8 cellular contexts compared by ENCODE assay signal in genomic region chr3:4751057-4752051, GRCh38.
DNase-seq lines count a peak whose midpoint lies in the region; ATAC-seq and TF ChIP-seq lines count a peak whose summit lies in the region.

No MANE protein-coding gene starts in this region.

- H3K4me1 Mint-ChIP-seq in activated CD4-positive, alpha-beta T cell treated with anti-CD3 and anti-CD28 coated beads for 36 hours, result peaks cover 42% of the 10 kb centered on the region
- H3K4me1 Mint-ChIP-seq in activated B cell treated with CpG ODN at 0.5 μM for 24 hours, result peaks cover 32% of the 10 kb centered on the region

- no peak for TF ChIP-seq CTCF in activated B cell treated with CpG ODN at 0.5 μM for 24 hours (IDR thresholded peaks at IDR 0.05)

- peaks cover 22% of the 10 kb centered on the region for H3K36me3 Mint-ChIP-seq in activated CD4-positive, alpha-beta T cell treated with anti-CD3 and anti-CD28 coated beads for 36 hours (ENCODE audit: low read depth)
- H3K36me3 Mint-ChIP-seq in activated B cell treated with CpG ODN at 0.5 μM for 24 hours (ENCODE audit: low read depth), result peaks cover 87% of the 10 kb centered on the region

- CTCF ChIA-PET in activated CD4-positive, alpha-beta T cell treated with anti-CD3 and anti-CD28 coated beads for 36 hours (lab: Charles Lee), result interaction anchor here (0.7 to 1.7 kb wide), 4 partner anchors 10 to 231 kb away, joined by 3 to 5 read pairs (median 3); no protein-coding TSS in a partner anchor
- CTCF ChIA-PET in activated B cell treated with CpG ODN at 0.5 μM for 24 hours (lab: Charles Lee), result interaction anchor here (1.0 to 4.4 kb wide), 4 partner anchors 39 to 307 kb away, joined by 3 to 14 read pairs (median 6); no protein-coding TSS in a partner anchor

- H3K27me3 Mint-ChIP-seq in activated CD4-positive, alpha-beta T cell treated with anti-CD3 and anti-CD28 coated beads for 36 hours, result no peaks in the 10 kb centered on the region
- H3K27me3 Mint-ChIP-seq in activated B cell treated with CpG ODN at 0.5 μM for 24 hours, result no peaks in the 10 kb centered on the region

- intact Hi-C loops in activated CD4-positive, alpha-beta T cell treated with anti-CD3 and anti-CD28 coated beads for 36 hours (cut with DNase I, micrococcal nuclease), result no loop called here
- intact Hi-C loops in activated B cell treated with CpG ODN at 0.5 μM for 24 hours (cut with micrococcal nuclease), result no loop called here

- H3K27ac Mint-ChIP-seq in activated CD4-positive, alpha-beta T cell treated with anti-CD3 and anti-CD28 coated beads for 36 hours, result peak overlapping the region; percentile 82
- H3K27ac Mint-ChIP-seq in activated B cell treated with CpG ODN at 0.5 μM for 24 hours, result peak overlapping the region; percentile 80

- DNase-seq in activated CD4-positive, alpha-beta T cell treated with anti-CD3 and anti-CD28 coated beads for 36 hours, result no peak
- DNase-seq in activated CD4-positive, alpha-beta T cell treated with anti-CD3 and anti-CD28 coated beads for 1 hour, result no peak
- DNase-seq in activated B cell treated with CpG ODN at 0.5 μM for 24 hours, result no peak
- peak; percentile 61 for DNase-seq in glomerular endothelial cell (ENCODE audit: extremely low read depth, low read depth, low spot score)
- peak; percentile 99 for DNase-seq in renal cortical epithelial cell (ENCODE audit: low read depth)

- no peaks in the 10 kb centered on the region for H3K9me3 Mint-ChIP-seq in activated CD4-positive, alpha-beta T cell treated with anti-CD3 and anti-CD28 coated beads for 36 hours (ENCODE audit: low read depth)
- no peaks in the 10 kb centered on the region for H3K9me3 Mint-ChIP-seq in activated B cell treated with CpG ODN at 0.5 μM for 24 hours

- POLR2A ChIA-PET in activated CD4-positive, alpha-beta T cell treated with anti-CD3 and anti-CD28 coated beads for 36 hours (lab: Charles Lee), result interaction anchor here (1.0 kb wide), 1 partner anchor 10 kb away, joined by 3 read pairs; no protein-coding TSS in a partner anchor
- POLR2A ChIA-PET in activated B cell treated with CpG ODN at 0.5 μM for 24 hours (lab: Charles Lee), result interaction anchor here (1.2 kb wide), 1 partner anchor 260 kb away, joined by 3 read pairs; no protein-coding TSS in a partner anchor

- H3K4me3 Mint-ChIP-seq in activated CD4-positive, alpha-beta T cell treated with anti-CD3 and anti-CD28 coated beads for 36 hours, result peak overlapping the region; percentile 40
- peak overlapping the region; percentile 12 for H3K4me3 Mint-ChIP-seq in activated B cell treated with CpG ODN at 0.5 μM for 24 hours

- peak; percentile 50 for ATAC-seq in activated CD4-positive, alpha-beta T cell treated with anti-CD3 and anti-CD28 coated beads for 36 hours
- no peak for ATAC-seq in activated B cell treated with CpG ODN at 0.5 μM for 24 hours (ENCODE audit: low read depth)
- no peak for ATAC-seq in HG03175 (IDR thresholded peaks at IDR 0.05; ENCODE audit: unreplicated experiment)
- ATAC-seq in GM18909 (IDR thresholded peaks at IDR 0.05; ENCODE audit: poor library complexity, unreplicated experiment), result no peak
- ATAC-seq in GM21447 (IDR thresholded peaks at IDR 0.05; ENCODE audit: unreplicated experiment), result no peak

Comparison
In these comparisons a context has a peak if more than half of its experiments do, and no peak if none do; other contexts are left out.
1. DNase-seq: peak in glomerular endothelial cell (single experiment) and renal cortical epithelial cell (single experiment); none in activated CD4-positive, alpha-beta T cell treated with anti-CD3 and anti-CD28 coated beads for 36 hours (single experiment), activated CD4-positive, alpha-beta T cell treated with anti-CD3 and anti-CD28 coated beads for 1 hour (single experiment) and activated B cell treated with CpG ODN at 0.5 μM for 24 hours (single experiment).